10 cellular contexts compared by ENCODE assay signal in genomic region chr15:69666921-69667811, GRCh38.
DNase-seq lines count a peak whose midpoint lies in the region; ATAC-seq, FAIRE-seq and TF ChIP-seq lines count a peak whose summit lies in the region.
"Had no signal": no experiment of that assay in that cellular context is flagged by ENCODE, and none has a peak within 500 bp of the region (broad histone marks: within the 10 kb centered on the region; RNA-seq: fewer than 3 reads in every experiment).

No MANE protein-coding gene starts in this region.

- TF ChIP-seq EP300 in A549 (IDR thresholded peaks at IDR 0.05): no peak

- H3K9me3 Mint-ChIP-seq in Calu3 (ENCODE audit: low read depth, unreplicated experiment): no peaks in the 10 kb centered on the region

- H3K36me3 ChIP-seq in testis (ENCODE audit: low read depth, missing control alignments): no peaks in the 10 kb centered on the region
- H3K36me3 ChIP-seq: esophagus squamous epithelium had no signal

- H3K27me3 ChIP-seq in HL-60 (ENCODE audit: insufficient read depth, poor library complexity, severe bottlenecking) (no peaks in the 10 kb centered on the region), testis (no peaks in the 10 kb centered on the region)

- no peaks in the 10 kb centered on the region for H3K4me1 ChIP-seq in A549
- H3K4me1 ChIP-seq in testis: peaks cover 15% of the 10 kb centered on the region

- no peak overlapping the region for H3K4me2 ChIP-seq in A549

- 67% methylated on average over 19 of the region's 19 CpGs for WGBS in A549 (ENCODE audit: missing lambda C conversion rate)
- 84 to 86% methylated on average over 14 to 19 of the region's 19 CpGs for WGBS in testis, 2 donors

- ATAC-seq in A549: no peak
- ATAC-seq in HG02759 (IDR thresholded peaks at IDR 0.05; ENCODE audit: unreplicated experiment): no peak

- TF ChIP-seq CTCF in A549 (IDR thresholded peaks at IDR 0.05) (no peak), HL-60 (IDR thresholded peaks at IDR 0.05; ENCODE audit: insufficient read depth, low read length) (no peak), choroid plexus epithelial cell (conservative IDR thresholded peaks at IDR 0.05; ENCODE audit: low read depth, low read length) (peak; percentile 12), Calu3 (IDR thresholded peaks at IDR 0.05; ENCODE audit: unreplicated experiment) (no peak), testis (IDR thresholded peaks at IDR 0.05) (no peak)

- POLR2A ChIA-PET in A549 (lab: Yijun Ruan, JAX): no interaction called here

- peaks cover 29% of the 10 kb centered on the region for H3K27me3 Mint-ChIP-seq in Calu3 (ENCODE audit: unreplicated experiment)

- no peaks in the 10 kb centered on the region for H3K4me1 Mint-ChIP-seq in Calu3 (ENCODE audit: low read depth, unreplicated experiment)

- DNase-seq in A549 (ENCODE audit: low read depth in 1 of 2, low spot score in 1 of 2): no peak
- peak; percentile 41 for DNase-seq in GM19239 (ENCODE audit: insufficient read length, low spot score)
- peak; percentile 88 to 92 for DNase-seq in HL-60 (ENCODE audit: low read depth in 1 of 2, low spot score in 1 of 2)
- DNase-seq in choroid plexus epithelial cell (ENCODE audit: low read depth): no peak
- no peak for DNase-seq in Calu3
- no peak for DNase-seq in testis
- DNase-seq in activated CD8-positive, alpha-beta memory T cell treated with anti-CD3 and anti-CD28 coated beads, Interleukin-2, amount 50 U/mL, for 48 hours: no peak
- DNase-seq: esophagus squamous epithelium had no signal

- H3K9me3 ChIP-seq in A549 (no peaks in the 10 kb centered on the region), testis (no peaks in the 10 kb centered on the region)
- H3K9me3 ChIP-seq: esophagus squamous epithelium had no signal

- no peak for TF ChIP-seq RAD21 in A549 (conservative IDR thresholded peaks at IDR 0.05 in 1 of 2, IDR thresholded peaks at IDR 0.05 in 1 of 2)

- no peak overlapping the region for H3K4me3 Mint-ChIP-seq in Calu3 (ENCODE audit: low read depth, unreplicated experiment)

- H3K27ac Mint-ChIP-seq in Calu3 (ENCODE audit: unreplicated experiment): no peak overlapping the region

- no TSS peak for BruUV-seq in Calu3 (replicated peaks; lab: Mats Ljungman, UMichigan)

- CTCF ChIA-PET in A549 (lab: Yijun Ruan, JAX): interaction anchor here (0.6 to 1.0 kb wide), 3 partner anchors 8 to 189 kb away, joined by 3 to 4 read pairs (median 3); no protein-coding TSS in a partner anchor
- CTCF ChIA-PET in Calu3 (lab: Charles Lee): no interaction called here

- H3K27ac ChIP-seq in A549: no peak overlapping the region
- peak overlapping the region; percentile 73 for H3K27ac ChIP-seq in HL-60 (replicated peaks)
- H3K27ac ChIP-seq in testis: no peak overlapping the region
- H3K27ac ChIP-seq: C4-2B had no signal

- FAIRE-seq in A549 (lab: Jason Lieb, UNC): no peak
- no peak for FAIRE-seq in GM19239 (lab: Jason Lieb, UNC)

- H3K4me3 ChIP-seq in A549 (no peak overlapping the region), HL-60 (replicated peaks; ENCODE audit: insufficient read depth, low read length) (no peak overlapping the region), choroid plexus epithelial cell (ENCODE audit: low read depth, low read length) (no peak overlapping the region), testis (no peak overlapping the region)
- H3K4me3 ChIP-seq: esophagus squamous epithelium had no signal

- no peaks in the 10 kb centered on the region for H3K36me3 Mint-ChIP-seq in Calu3 (ENCODE audit: insufficient read depth, unreplicated experiment)

- intact Hi-C loops in Calu3 (cut with micrococcal nuclease; ENCODE audit: unreplicated experiment) (no loop called here), testis (cut with DNase I; ENCODE audit: low total_unique reads) (no loop called here)

- TF ChIP-seq POLR2A in A549 (IDR thresholded peaks at IDR 0.05; ENCODE audit: low read length) (no peak), testis (IDR thresholded peaks at IDR 0.05) (no peak)

TF ChIP-seq in A549, 52 proteins besides CTCF, POLR2A, EP300 and RAD21:
- TF ChIP-seq HMGXB4 (CRISPR knock-in tag; IDR thresholded peaks at IDR 0.05; ENCODE audit: borderline replicate concordance) (no peak), ZFP36 (IDR thresholded peaks at IDR 0.05; ENCODE audit: borderline replicate concordance, partially characterized antibody) (peak; percentile 48)

Comparison
In these comparisons a context has a peak if more than half of its experiments do, and no peak if none do; other contexts are left out.
1. DNase-seq: peak in GM19239 (single experiment) and HL-60 (2 of 2); none in A549 (0 of 2), choroid plexus epithelial cell (single experiment), Calu3 (single experiment), testis (single experiment) and activated CD8-positive, alpha-beta memory T cell treated with anti-CD3 and anti-CD28 coated beads, Interleukin-2, amount 50 U/mL, for 48 hours (single experiment).